11 cellular contexts compared by ENCODE assay signal in genomic region chr16:27080870-27081269, GRCh38. TPM values are rescaled to one million over a fixed set of nuclear protein-coding genes. Genes with fewer than 3 reads are reported as not detected.
DNase-seq lines count a peak whose midpoint lies in the region; ATAC-seq and TF ChIP-seq lines count a peak whose summit lies in the region.
"Had no signal": no experiment of that assay in that cellular context is flagged by ENCODE, and none has a peak within 500 bp of the region (broad histone marks: within the 10 kb centered on the region; RNA-seq: fewer than 3 reads in every experiment).

No MANE protein-coding gene starts in this region.

- H3K4me2 ChIP-seq in H9 (ENCODE audit: insufficient read depth, insufficient read length, low read length) = no peak overlapping the region

- no peak overlapping the region for H3K18ac ChIP-seq in H9 (ENCODE audit: insufficient read length, low read depth, low read length)

- no peak overlapping the region for H3K4me3 Mint-ChIP-seq in H9
- H3K4me3 Mint-ChIP-seq in stimulated activated naive CD8-positive, alpha-beta T cell treated with anti-CD3 and anti-CD28 coated beads, Interleukin-15, amount 100 ng/mL, for 72 hours = no peak overlapping the region
- H3K4me3 Mint-ChIP-seq in activated T-helper 1 cell treated with anti-CD3 and anti-CD28 coated beads, Interleukin-12 subunit alpha, Interleukin-12 subunit beta, Interleukin-2, Interleukin-4 antibody, amounts not matched to agents 30 ng/mL and 10 ng/mL and 1 ng/mL, durations not matched to agents 14 hours and 24 hours and 36 hours = no peak overlapping the region

- no peak overlapping the region for H2BK120ac ChIP-seq in H9 (ENCODE audit: low read depth, low read length, poor library complexity, severe bottlenecking)

- H2BK12ac ChIP-seq in H9 (ENCODE audit: insufficient read length, low read depth, low read length) = no peak overlapping the region

- peaks cover 23 to 34% of the 10 kb centered on the region in 2 experiments for H3K4me1 Mint-ChIP-seq in H9
- H3K4me1 Mint-ChIP-seq in stimulated activated naive CD8-positive, alpha-beta T cell treated with anti-CD3 and anti-CD28 coated beads, Interleukin-15, amount 100 ng/mL, for 72 hours = no peaks in the 10 kb centered on the region
- H3K4me1 Mint-ChIP-seq in activated T-helper 1 cell treated with anti-CD3 and anti-CD28 coated beads, Interleukin-12 subunit alpha, Interleukin-12 subunit beta, Interleukin-2, Interleukin-4 antibody, amounts not matched to agents 30 ng/mL and 10 ng/mL and 1 ng/mL, durations not matched to agents 14 hours and 24 hours and 36 hours (ENCODE audit: low read depth) = no peaks in the 10 kb centered on the region

- no peak for DNase-seq in BE2C
- DNase-seq in H9 = peak; percentile 72
- DNase-seq in SW480 (ENCODE audit: low spot score) = peak; percentile 5
- DNase-seq in iPS-NIHi7 (ENCODE audit: extremely low spot score) = peak; percentile 46
- no peak for DNase-seq in stimulated activated naive CD8-positive, alpha-beta T cell treated with anti-CD3 and anti-CD28 coated beads, Interleukin-15, amount 100 ng/mL, for 72 hours
- no peak for DNase-seq in activated T-helper 1 cell treated with anti-CD3 and anti-CD28 coated beads, Interleukin-12 subunit alpha, Interleukin-12 subunit beta, Interleukin-2, Interleukin-4 antibody, amounts not matched to agents 30 ng/mL and 10 ng/mL and 1 ng/mL, durations not matched to agents 14 hours and 24 hours and 36 hours (ENCODE audit: low spot score)
- DNase-seq: NCI-H1105 treated with DMSO at 0.1 percent for 48 hours had no signal

- peaks cover 12% of the 10 kb centered on the region for H3K27me3 Mint-ChIP-seq in H9 (ENCODE audit: low read depth)
- H3K27me3 Mint-ChIP-seq in stimulated activated naive CD8-positive, alpha-beta T cell treated with anti-CD3 and anti-CD28 coated beads, Interleukin-15, amount 100 ng/mL, for 72 hours = peaks cover 72% of the 10 kb centered on the region
- H3K27me3 Mint-ChIP-seq in activated T-helper 1 cell treated with anti-CD3 and anti-CD28 coated beads, Interleukin-12 subunit alpha, Interleukin-12 subunit beta, Interleukin-2, Interleukin-4 antibody, amounts not matched to agents 30 ng/mL and 10 ng/mL and 1 ng/mL, durations not matched to agents 14 hours and 24 hours and 36 hours (ENCODE audit: insufficient read depth) = peaks cover 4% of the 10 kb centered on the region

- H3K9me3 ChIP-seq in BE2C (no peaks in the 10 kb centered on the region; the same call in 1 of the 2 replicates), H9 (ENCODE audit: control insufficient read depth, low read depth, low read length) (no peaks in the 10 kb centered on the region)

- H2BK20ac ChIP-seq in H9 (ENCODE audit: low read depth, low read length, poor library complexity, severe bottlenecking) = no peak overlapping the region

- no peaks in the 10 kb centered on the region for H4K20me1 ChIP-seq in H9 (ENCODE audit: control insufficient read depth, insufficient read depth, insufficient read length)

- no peak overlapping the region for H2AFZ ChIP-seq in H9 (ENCODE audit: low read length)

- H3K36me3 Mint-ChIP-seq in H9 (ENCODE audit: insufficient read depth in 1 of 3, low read depth in 3 of 3) = peaks cover 0 to 5% (median 3%) of the 10 kb centered on the region in 3 experiments; a peak in 3 of 7 replicates
- H3K36me3 Mint-ChIP-seq in activated T-helper 1 cell treated with anti-CD3 and anti-CD28 coated beads, Interleukin-12 subunit alpha, Interleukin-12 subunit beta, Interleukin-2, Interleukin-4 antibody, amounts not matched to agents 30 ng/mL and 10 ng/mL and 1 ng/mL, durations not matched to agents 14 hours and 24 hours and 36 hours (ENCODE audit: low read depth) = no peaks in the 10 kb centered on the region

- H3K36me3 ChIP-seq in BE2C = no peaks in the 10 kb centered on the region

- H3K27ac Mint-ChIP-seq in H9 = peak overlapping the region in 1 of 3 experiments; percentile 39; a peak in 1 of 7 replicates
- no peak overlapping the region for H3K27ac Mint-ChIP-seq in stimulated activated naive CD8-positive, alpha-beta T cell treated with anti-CD3 and anti-CD28 coated beads, Interleukin-15, amount 100 ng/mL, for 72 hours
- H3K27ac Mint-ChIP-seq in activated T-helper 1 cell treated with anti-CD3 and anti-CD28 coated beads, Interleukin-12 subunit alpha, Interleukin-12 subunit beta, Interleukin-2, Interleukin-4 antibody, amounts not matched to agents 30 ng/mL and 10 ng/mL and 1 ng/mL, durations not matched to agents 14 hours and 24 hours and 36 hours = no peak overlapping the region

- no CpG with 5 or more reads among the region's 4 CpGs for WGBS in H9 (ENCODE audit: extremely low coverage, insufficient read length, low lambda C conversion rate)

- H4K8ac ChIP-seq in H9 (replicated peaks; ENCODE audit: insufficient read length, low read depth, low read length) = no peak overlapping the region

- peak; percentile 14; the same call in 1 of the 2 replicates for TF ChIP-seq CTCF in BE2C (IDR thresholded peaks at IDR 0.05; ENCODE audit: low read depth, low read length)
- peak; percentile 71 for TF ChIP-seq CTCF in H9 (conservative IDR thresholded peaks at IDR 0.05)

- H3K4me1 ChIP-seq in BE2C = no peaks in the 10 kb centered on the region
- peaks cover 6% of the 10 kb centered on the region; the same call in 1 of the 2 replicates for H3K4me1 ChIP-seq in H9 (ENCODE audit: insufficient read depth, low read length)

- no peak overlapping the region for H2AK5ac ChIP-seq in H9 (ENCODE audit: insufficient read length, low read length)

- no peak overlapping the region for H3K27ac ChIP-seq in H9 (ENCODE audit: insufficient read length, low read depth, low read length)

- H3T11ph ChIP-seq in H9 (ENCODE audit: low read length) = no peak overlapping the region

- peaks cover 5 to 6% of the 10 kb centered on the region in 2 experiments; a peak in 4 of 5 replicates for H3K9me3 Mint-ChIP-seq in H9
- H3K9me3 Mint-ChIP-seq in stimulated activated naive CD8-positive, alpha-beta T cell treated with anti-CD3 and anti-CD28 coated beads, Interleukin-15, amount 100 ng/mL, for 72 hours = peaks cover 5 to 14% of the 10 kb centered on the region in 2 donors
- H3K9me3 Mint-ChIP-seq in activated T-helper 1 cell treated with anti-CD3 and anti-CD28 coated beads, Interleukin-12 subunit alpha, Interleukin-12 subunit beta, Interleukin-2, Interleukin-4 antibody, amounts not matched to agents 30 ng/mL and 10 ng/mL and 1 ng/mL, durations not matched to agents 14 hours and 24 hours and 36 hours = peaks cover 5% of the 10 kb centered on the region

- H4K5ac ChIP-seq in H9 (ENCODE audit: insufficient read length, low read depth, low read length) = no peak overlapping the region

- no peaks in the 10 kb centered on the region for H3K23me2 ChIP-seq in H9 (ENCODE audit: insufficient read length, low read depth, low read length, poor library complexity, severe bottlenecking)

- intact Hi-C loops in activated T-helper 1 cell treated with anti-CD3 and anti-CD28 coated beads, Interleukin-12 subunit alpha, Interleukin-12 subunit beta, Interleukin-2, Interleukin-4 antibody, amounts not matched to agents 30 ng/mL and 10 ng/mL and 1 ng/mL, durations not matched to agents 14 hours and 24 hours and 36 hours (cut with micrococcal nuclease) = no loop called here

- no peaks in the 10 kb centered on the region for H3K79me2 ChIP-seq in H9 (ENCODE audit: insufficient read depth, low read length)

- H3K4me3 ChIP-seq in BE2C (ENCODE audit: low read depth, low read length) = no peak overlapping the region

- ATAC-seq in GM21367 (IDR thresholded peaks at IDR 0.05; ENCODE audit: unreplicated experiment) (no peak), GM18519 (IDR thresholded peaks at IDR 0.05; ENCODE audit: low FRiP score, unreplicated experiment) (no peak)
- ATAC-seq in stimulated activated naive CD8-positive, alpha-beta T cell treated with anti-CD3 and anti-CD28 coated beads, Interleukin-15, amount 100 ng/mL, for 72 hours = no peak

- H3K14ac ChIP-seq in H9 (ENCODE audit: insufficient read depth, low read length) = no peak overlapping the region

- H3K27me3 ChIP-seq in BE2C (no peaks in the 10 kb centered on the region), H9 (ENCODE audit: insufficient read depth, low read length) (no peaks in the 10 kb centered on the region)

- no peak overlapping the region for H3K23ac ChIP-seq in H9 (ENCODE audit: insufficient read length, low read depth, low read length)

- no peaks in the 10 kb centered on the region for H3K79me1 ChIP-seq in H9 (ENCODE audit: insufficient read depth, low read depth, low read length, poor library complexity, severe bottlenecking)

- H2BK5ac ChIP-seq in H9 (ENCODE audit: insufficient read length, low read length) = no peak overlapping the region

- H3K4ac ChIP-seq in H9 (ENCODE audit: low read depth, low read length) = no peak overlapping the region

- H3K56ac ChIP-seq in H9 (ENCODE audit: insufficient read length, low read depth, low read length) = no peak overlapping the region

- H2BK15ac ChIP-seq in H9 (ENCODE audit: low read depth, low read length) = no peak overlapping the region

- H4K91ac ChIP-seq in H9 (ENCODE audit: insufficient read length, low read depth, low read length) = no peak overlapping the region

- no peak overlapping the region for H3K9ac ChIP-seq in H9 (ENCODE audit: extremely low read depth, insufficient read length, low read length)

RNA-seq across cellular contexts. Expression of gene C16orf82, which starts 14.1 kb away (rescaled TPM):
- not detected for polyA plus RNA-seq in BE2C (2012; ENCODE audit: insufficient read depth, insufficient read length, low read depth)
- total RNA-seq in H9 (2021) = not detected in 2 replicates
- total RNA-seq in activated T-helper 1 cell treated with anti-CD3 and anti-CD28 coated beads, Interleukin-12 subunit alpha, Interleukin-12 subunit beta, Interleukin-2, Interleukin-4 antibody, amounts not matched to agents 30 ng/mL and 10 ng/mL and 1 ng/mL, durations not matched to agents 14 hours and 24 hours and 36 hours = not detected in 2 replicates
- total RNA-seq: lung microvascular endothelial cell, urinary bladder had no signal
- polyA plus RNA-seq: urinary bladder had no signal

Comparison
In these comparisons a context has a peak if more than half of its experiments do, and no peak if none do; other contexts are left out.
1. DNase-seq: peak in H9 (single experiment), SW480 (single experiment) and iPS-NIHi7 (single experiment); none in BE2C (single experiment), stimulated activated naive CD8-positive, alpha-beta T cell treated with anti-CD3 and anti-CD28 coated beads, Interleukin-15, amount 100 ng/mL, for 72 hours (0 of 2) and activated T-helper 1 cell treated with anti-CD3 and anti-CD28 coated beads, Interleukin-12 subunit alpha, Interleukin-12 subunit beta, Interleukin-2, Interleukin-4 antibody, amounts not matched to agents 30 ng/mL and 10 ng/mL and 1 ng/mL, durations not matched to agents 14 hours and 24 hours and 36 hours (single experiment).